In genomic region chr16:85688586-85689284, GRCh38 we compare ENCODE assay signal across 8 cellular contexts. TPM values are rescaled to one million over a fixed set of nuclear protein-coding genes. Genes with fewer than 3 reads are reported as not detected.
A peak's percentile ranks its signal among the peaks of the same experiment; 100 is the strongest.
DNase-seq lines count a peak whose midpoint lies in the region; ATAC-seq and TF ChIP-seq lines count a peak whose summit lies in the region.

GINS2 (minus strand) TSS chr16:85688954; CDS start chr16:85688898, 56 bp downstream.

- peak within 1 kb of the TSS; percentile 91 for H3K9ac ChIP-seq in NT2/D1 (ENCODE audit: insufficient read length, low read depth)

- CTCF ChIA-PET in activated CD8-positive, alpha-beta memory T cell treated with anti-CD3 and anti-CD28 coated beads, Interleukin-2, amount 10 ng/mL, durations not matched to agents 7 days and 5 days (lab: Charles Lee) = interaction anchor here (0.6 to 2.0 kb wide), 4 partner anchors 11 to 72 kb away, joined by 3 to 6 read pairs (median 4); no protein-coding TSS in a partner anchor

- peaks cover 23% of the 10 kb centered on the region for H3K27me3 ChIP-seq in NT2/D1 (ENCODE audit: insufficient read depth, insufficient read length)

- H3K36me3 ChIP-seq in NT2/D1 (ENCODE audit: insufficient read depth, insufficient read length, low read length) = peaks cover 33% of the 10 kb centered on the region

- no peak for TF ChIP-seq CTCF in mesothelial cell of epicardium (IDR thresholded peaks at IDR 0.05; ENCODE audit: unreplicated experiment)

- H3K9me3 Mint-ChIP-seq in activated CD8-positive, alpha-beta memory T cell treated with anti-CD3 and anti-CD28 coated beads, Interleukin-2, amount 10 ng/mL, durations not matched to agents 7 days and 5 days (ENCODE audit: low read depth) = no peaks in the 10 kb centered on the region
- H3K9me3 Mint-ChIP-seq in mesothelial cell of epicardium = no peaks in the 10 kb centered on the region

- H3K27ac Mint-ChIP-seq in activated CD8-positive, alpha-beta memory T cell treated with anti-CD3 and anti-CD28 coated beads, Interleukin-2, amount 10 ng/mL, durations not matched to agents 7 days and 5 days = peak within 1 kb of the TSS; percentile 86
- H3K27ac Mint-ChIP-seq in mesothelial cell of epicardium = no peak within 1 kb of the TSS

- peaks cover 4% of the 10 kb centered on the region for H3K4me1 ChIP-seq in NT2/D1 (ENCODE audit: insufficient read depth, insufficient read length)

- H3K4me1 Mint-ChIP-seq in activated CD8-positive, alpha-beta memory T cell treated with anti-CD3 and anti-CD28 coated beads, Interleukin-2, amount 10 ng/mL, durations not matched to agents 7 days and 5 days = peaks cover 20% of the 10 kb centered on the region
- H3K4me1 Mint-ChIP-seq in mesothelial cell of epicardium = peaks cover 15% of the 10 kb centered on the region

- in situ Hi-C loops in endometrial microvascular endothelial cells (cut with HindIII; ENCODE audit: inconsistent ontology term, low pct_unique_long_range_greater_than_20kb, low sequenced_read_pairs) = no loop called here

- ATAC-seq in GM19468 (IDR thresholded peaks at IDR 0.05; ENCODE audit: extremely low read depth, unreplicated experiment) = peak; percentile 85
- peak; percentile 100 for ATAC-seq in activated CD8-positive, alpha-beta memory T cell treated with anti-CD3 and anti-CD28 coated beads, Interleukin-2, amount 10 ng/mL, durations not matched to agents 7 days and 5 days

- H3K9me3 ChIP-seq in NT2/D1 (ENCODE audit: insufficient read depth, low read length) = no peaks in the 10 kb centered on the region

- peak; percentile 62 for DNase-seq in CMK (ENCODE audit: low read depth)
- peak; percentile 49 for DNase-seq in HS-27A (ENCODE audit: low read depth)
- DNase-seq in NT2/D1 (ENCODE audit: low read depth, low spot score) = peak; percentile 87
- peak; percentile 96 for DNase-seq in activated CD8-positive, alpha-beta memory T cell treated with anti-CD3 and anti-CD28 coated beads, Interleukin-2, amount 10 ng/mL, durations not matched to agents 7 days and 5 days
- peak; percentile 88 to 90 for DNase-seq in mesothelial cell of epicardium (ENCODE audit: low spot score in 2 of 2, unreplicated experiment in 2 of 2)
- peak; percentile 79 for DNase-seq in stimulated activated CD8-positive, alpha-beta memory T cell treated with anti-CD3 and anti-CD28 coated beads, Interleukin-15, amount 100 ng/mL, for 24 hours (ENCODE audit: low read depth)

- H3K27me3 Mint-ChIP-seq in activated CD8-positive, alpha-beta memory T cell treated with anti-CD3 and anti-CD28 coated beads, Interleukin-2, amount 10 ng/mL, durations not matched to agents 7 days and 5 days = peaks cover 7% of the 10 kb centered on the region
- peaks cover 2% of the 10 kb centered on the region for H3K27me3 Mint-ChIP-seq in mesothelial cell of epicardium (ENCODE audit: low read depth)

- H3K4me3 ChIP-seq in NT2/D1 (ENCODE audit: insufficient read length, low read depth) = peak within 1 kb of the TSS; percentile 89

- peaks cover 11% of the 10 kb centered on the region for H3K36me3 Mint-ChIP-seq in activated CD8-positive, alpha-beta memory T cell treated with anti-CD3 and anti-CD28 coated beads, Interleukin-2, amount 10 ng/mL, durations not matched to agents 7 days and 5 days
- no peaks in the 10 kb centered on the region for H3K36me3 Mint-ChIP-seq in mesothelial cell of epicardium

- H3K4me3 Mint-ChIP-seq in activated CD8-positive, alpha-beta memory T cell treated with anti-CD3 and anti-CD28 coated beads, Interleukin-2, amount 10 ng/mL, durations not matched to agents 7 days and 5 days = peak within 1 kb of the TSS; percentile 79
- peak within 1 kb of the TSS; percentile 67 for H3K4me3 Mint-ChIP-seq in mesothelial cell of epicardium

RNA-seq across cellular contexts. Expression of gene GINS2, which starts in this region (rescaled TPM):
- total RNA-seq in activated CD8-positive, alpha-beta memory T cell treated with anti-CD3 and anti-CD28 coated beads, Interleukin-2, amount 10 ng/mL, durations not matched to agents 7 days and 5 days = 10 to 100 TPM; 49.3 to 61.7 TPM
- total RNA-seq in endometrial microvascular endothelial cells (ENCODE audit: inconsistent ontology term) (19.9 TPM), mesothelial cell of epicardium (13.4 to 15.3 TPM (median 14.8 TPM) in 3 replicates)

Comparison
In these comparisons a context has a peak if more than half of its experiments do, and no peak if none do; other contexts are left out.
1. Peak in every context shown above with its lines: DNase-seq, ATAC-seq and H3K4me3 ChIP-seq.